In genomic region chr9:123399803-123400378, GRCh38 we compare ENCODE assay signal across 7 cellular contexts. TPM values are rescaled to one million over a fixed set of nuclear protein-coding genes. Genes with fewer than 3 reads are reported as not detected.
DNase-seq lines count a peak whose midpoint lies in the region; ATAC-seq and TF ChIP-seq lines count a peak whose summit lies in the region.

No MANE protein-coding gene starts in this region.

- no peaks in the 10 kb centered on the region for H3K27me3 Mint-ChIP-seq in Calu3 (ENCODE audit: unreplicated experiment)
- H3K27me3 Mint-ChIP-seq in activated CD8-positive, alpha-beta T cell treated with anti-CD3 and anti-CD28 coated beads for 36 hours: no peaks in the 10 kb centered on the region
- H3K27me3 Mint-ChIP-seq in mesothelial cell of epicardium (ENCODE audit: low read depth): no peaks in the 10 kb centered on the region

- H3K9me3 Mint-ChIP-seq in Calu3 (ENCODE audit: low read depth, unreplicated experiment) (no peaks in the 10 kb centered on the region), mesothelial cell of epicardium (no peaks in the 10 kb centered on the region)
- no peaks in the 10 kb centered on the region for H3K9me3 Mint-ChIP-seq in activated CD8-positive, alpha-beta T cell treated with anti-CD3 and anti-CD28 coated beads for 36 hours

- H3K4me1 ChIP-seq in effector memory CD4-positive, alpha-beta T cell (ENCODE audit: control insufficient read depth, insufficient read depth, low read length, poor library complexity, severe bottlenecking): no peaks in the 10 kb centered on the region

- POLR2A ChIA-PET in activated CD8-positive, alpha-beta T cell treated with anti-CD3 and anti-CD28 coated beads for 36 hours (lab: Charles Lee): no interaction called here

- H3K27ac Mint-ChIP-seq in Calu3 (ENCODE audit: unreplicated experiment) (no peak overlapping the region), mesothelial cell of epicardium (no peak overlapping the region)
- no peak overlapping the region for H3K27ac Mint-ChIP-seq in activated CD8-positive, alpha-beta T cell treated with anti-CD3 and anti-CD28 coated beads for 36 hours

- no peaks in the 10 kb centered on the region for H3K36me3 Mint-ChIP-seq in Calu3 (ENCODE audit: insufficient read depth, unreplicated experiment)
- H3K36me3 Mint-ChIP-seq in activated CD8-positive, alpha-beta T cell treated with anti-CD3 and anti-CD28 coated beads for 36 hours (ENCODE audit: low read depth): no peaks in the 10 kb centered on the region
- peaks cover 5% of the 10 kb centered on the region for H3K36me3 Mint-ChIP-seq in mesothelial cell of epicardium

- H3K4me1 Mint-ChIP-seq in Calu3 (ENCODE audit: low read depth, unreplicated experiment) (no peaks in the 10 kb centered on the region), mesothelial cell of epicardium (peaks cover 2% of the 10 kb centered on the region)
- no peaks in the 10 kb centered on the region for H3K4me1 Mint-ChIP-seq in activated CD8-positive, alpha-beta T cell treated with anti-CD3 and anti-CD28 coated beads for 36 hours (ENCODE audit: low read depth)

- no peak for TF ChIP-seq CTCF in Calu3 (IDR thresholded peaks at IDR 0.05; ENCODE audit: unreplicated experiment)
- peak; percentile 59 for TF ChIP-seq CTCF in activated CD8-positive, alpha-beta T cell treated with anti-CD3 and anti-CD28 coated beads for 36 hours (IDR thresholded peaks at IDR 0.05)
- TF ChIP-seq CTCF in mesothelial cell of epicardium (IDR thresholded peaks at IDR 0.05; ENCODE audit: unreplicated experiment): peak; percentile 44

- intact Hi-C loops in Calu3 (cut with micrococcal nuclease; ENCODE audit: unreplicated experiment): no loop called here
- intact Hi-C loops in activated CD8-positive, alpha-beta T cell treated with anti-CD3 and anti-CD28 coated beads for 36 hours (cut with micrococcal nuclease): loop anchor here (10.0 kb wide), 1 partner anchor 125 kb away; no protein-coding TSS in a partner anchor

- no peaks in the 10 kb centered on the region for H3K9me3 ChIP-seq in effector memory CD4-positive, alpha-beta T cell (ENCODE audit: control insufficient read depth, low read length)

- peak; percentile 9 for DNase-seq in Calu3
- DNase-seq in H7: peak; percentile 95
- peak; percentile 56 for DNase-seq in activated CD8-positive, alpha-beta T cell treated with anti-CD3 and anti-CD28 coated beads for 36 hours
- no peak for DNase-seq in mesothelial cell of epicardium (ENCODE audit: low spot score in 2 of 2, unreplicated experiment in 2 of 2)
- DNase-seq in effector memory CD4-positive, alpha-beta T cell: no peak
- DNase-seq in NOMO-1 treated with dmso at 0.1 percent for 144 hours (lab: John Stamatoyannopoulos, UW; ENCODE audit: unreplicated experiment): no peak

- no peak overlapping the region for H3K4me3 ChIP-seq in H7 (ENCODE audit: insufficient read depth, low read depth, low read length)
- no peak overlapping the region for H3K4me3 ChIP-seq in effector memory CD4-positive, alpha-beta T cell (ENCODE audit: insufficient read depth, low read depth, low read length, poor library complexity, severe bottlenecking)

- no peak overlapping the region for H3K27ac ChIP-seq in effector memory CD4-positive, alpha-beta T cell (ENCODE audit: insufficient read depth, low read length, poor library complexity, severe bottlenecking)

- no peak overlapping the region for H3K4me3 Mint-ChIP-seq in Calu3 (ENCODE audit: low read depth, unreplicated experiment)
- no peak overlapping the region for H3K4me3 Mint-ChIP-seq in activated CD8-positive, alpha-beta T cell treated with anti-CD3 and anti-CD28 coated beads for 36 hours
- no peak overlapping the region for H3K4me3 Mint-ChIP-seq in mesothelial cell of epicardium

- H3K36me3 ChIP-seq in H7 (replicated peaks; ENCODE audit: control insufficient read depth, insufficient read depth, low read length): no peaks in the 10 kb centered on the region; the same call in none of the 2 replicates
- H3K36me3 ChIP-seq in effector memory CD4-positive, alpha-beta T cell (ENCODE audit: control insufficient read depth, insufficient read depth, low read length): no peaks in the 10 kb centered on the region

- BruUV-seq in Calu3 (replicated peaks; lab: Mats Ljungman, UMichigan): no TSS peak

- peak; percentile 68 for ATAC-seq in activated CD8-positive, alpha-beta T cell treated with anti-CD3 and anti-CD28 coated beads for 36 hours
- no peak for ATAC-seq in HG03159 (IDR thresholded peaks at IDR 0.05; ENCODE audit: unreplicated experiment)

- no peaks in the 10 kb centered on the region for H3K27me3 ChIP-seq in H7 (ENCODE audit: control insufficient read depth, insufficient read depth, low read length)
- H3K27me3 ChIP-seq in effector memory CD4-positive, alpha-beta T cell (replicated peaks; ENCODE audit: control insufficient read depth, insufficient read depth, low read length, poor library complexity, severe bottlenecking): no peaks in the 10 kb centered on the region

- CTCF ChIA-PET in Calu3 (lab: Charles Lee): no interaction called here
- CTCF ChIA-PET in activated CD8-positive, alpha-beta T cell treated with anti-CD3 and anti-CD28 coated beads for 36 hours (lab: Charles Lee): interaction anchor here (0.6 to 1.5 kb wide), 10 partner anchors 8 to 641 kb away, joined by 3 to 6 read pairs (median 3); no protein-coding TSS in a partner anchor

RNA-seq across cellular contexts. Expression of gene CRB2, which starts 43.9 kb away (rescaled TPM):
- not detected in 2 replicates for total RNA-seq in Calu3 (2022)
- 1.6 and 1.7 TPM in 2 replicates for total RNA-seq in H7 (2014; rRNA removed; shearing (Covaris generic))
- total RNA-seq in activated CD8-positive, alpha-beta T cell treated with anti-CD3 and anti-CD28 coated beads for 36 hours: under 1 TPM in 1 of 2 experiments, not detected in 1; 0.09 TPM
- 35.1 to 43.0 TPM (median 41.0 TPM) in 3 replicates for total RNA-seq in mesothelial cell of epicardium

Comparison
In these comparisons a context has a peak if more than half of its experiments do, and no peak if none do; other contexts are left out.
1. DNase-seq: peak in Calu3 (single experiment), H7 (single experiment) and activated CD8-positive, alpha-beta T cell treated with anti-CD3 and anti-CD28 coated beads for 36 hours (single experiment); none in mesothelial cell of epicardium (0 of 2), effector memory CD4-positive, alpha-beta T cell (0 of 3) and NOMO-1 treated with dmso at 0.1 percent for 144 hours (single experiment).
2. RNA of gene CRB2, which starts 43.9 kb away (total RNA-seq): 35.1 to 43.0 TPM in mesothelial cell of epicardium; 1.6 to 1.7 TPM in H7, 0.09 TPM in activated CD8-positive, alpha-beta T cell treated with anti-CD3 and anti-CD28 coated beads for 36 hours and not detected in Calu3; every median in the first group is over 10 times any median in the second.